Comparison of ENCODE assay signal across 31 cellular contexts in genomic region chr7:4268040-4268965, GRCh38.
DNase-seq lines count a peak whose midpoint lies in the region; ATAC-seq and TF ChIP-seq lines count a peak whose summit lies in the region.
"Had no signal": no experiment of that assay in that cellular context is flagged by ENCODE, and none has a peak within 500 bp of the region (broad histone marks: within the 10 kb centered on the region; RNA-seq: fewer than 3 reads in every experiment).

No MANE protein-coding gene starts in this region.

- H3K9me3 ChIP-seq in breast epithelium, result no peaks in the 10 kb centered on the region
- no peaks in the 10 kb centered on the region for H3K9me3 ChIP-seq in CD8-positive, alpha-beta memory T cell (ENCODE audit: low read length)
- H3K9me3 ChIP-seq: psoas muscle had no signal

- no peak overlapping the region for H3K27ac Mint-ChIP-seq in MCF 10A (ENCODE audit: low read depth, unreplicated experiment)
- no peak overlapping the region for H3K27ac Mint-ChIP-seq in CD8-positive, alpha-beta memory T cell
- H3K27ac Mint-ChIP-seq: activated naive CD8-positive, alpha-beta T cell treated with anti-CD3 and anti-CD28 coated beads for 36 hours; CD14-positive monocyte; effector memory CD8-positive, alpha-beta T cell; memory B cell had no signal

- H3K4me1 Mint-ChIP-seq in MCF 10A (ENCODE audit: insufficient read depth, unreplicated experiment), result peaks cover 5% of the 10 kb centered on the region
- H3K4me1 Mint-ChIP-seq in CD8-positive, alpha-beta memory T cell, result no peaks in the 10 kb centered on the region
- H3K4me1 Mint-ChIP-seq: activated naive CD8-positive, alpha-beta T cell treated with anti-CD3 and anti-CD28 coated beads for 36 hours; CD14-positive monocyte; memory B cell had no signal

- H3K4me3 Mint-ChIP-seq in MCF 10A (ENCODE audit: unreplicated experiment), result no peak overlapping the region
- H3K4me3 Mint-ChIP-seq in CD8-positive, alpha-beta memory T cell, result no peak overlapping the region
- H3K4me3 Mint-ChIP-seq: activated naive CD8-positive, alpha-beta T cell treated with anti-CD3 and anti-CD28 coated beads for 36 hours; CD14-positive monocyte; effector memory CD8-positive, alpha-beta T cell; memory B cell had no signal

- H3K36me3 Mint-ChIP-seq in MCF 10A (ENCODE audit: insufficient read depth, unreplicated experiment), result no peaks in the 10 kb centered on the region
- no peaks in the 10 kb centered on the region for H3K36me3 Mint-ChIP-seq in CD8-positive, alpha-beta memory T cell
- H3K36me3 Mint-ChIP-seq: activated naive CD8-positive, alpha-beta T cell treated with anti-CD3 and anti-CD28 coated beads for 36 hours; CD14-positive monocyte; memory B cell had no signal

- H3K27ac ChIP-seq in breast epithelium (no peak overlapping the region), substantia nigra (ENCODE audit: low read depth, low read length, poor library complexity, severe bottlenecking) (no peak overlapping the region)
- no peak overlapping the region for H3K27ac ChIP-seq in CD8-positive, alpha-beta memory T cell (ENCODE audit: low read depth, low read length)
- H3K27ac ChIP-seq: GM23248, psoas muscle had no signal

- no peaks in the 10 kb centered on the region for H3K36me3 ChIP-seq in breast epithelium
- H3K36me3 ChIP-seq in CD8-positive, alpha-beta memory T cell (ENCODE audit: insufficient read depth, low read length), result no peaks in the 10 kb centered on the region

- CTCF ChIA-PET in MCF 10A (lab: Yijun Ruan, JAX), result interaction anchor here (0.8 kb wide), 1 partner anchor 9 kb away, joined by 3 read pairs; no protein-coding TSS in a partner anchor
- CTCF ChIA-PET in CD8-positive, alpha-beta memory T cell (lab: Charles Lee), result no interaction called here

- no TSS peak for BruUV-seq in MCF 10A (replicated peaks; lab: Mats Ljungman, UMichigan)

- H3K9me3 Mint-ChIP-seq in MCF 10A (ENCODE audit: unreplicated experiment), result no peaks in the 10 kb centered on the region
- H3K9me3 Mint-ChIP-seq in CD8-positive, alpha-beta memory T cell, result no peaks in the 10 kb centered on the region
- H3K9me3 Mint-ChIP-seq: effector memory CD8-positive, alpha-beta T cell; memory B cell had no signal

- DNase-seq in MCF 10A (ENCODE audit: unreplicated experiment) (peak; percentile 6), breast epithelium (ENCODE audit: low spot score in 2 of 2) (no peak), SW480 (ENCODE audit: low spot score) (peak; percentile 22), mesenteric fat pad (ENCODE audit: low spot score) (peak; percentile 69), ureter (ENCODE audit: low spot score) (peak; percentile 29), substantia nigra (lab: John Stamatoyannopoulos, UW) (no peak)
- DNase-seq in CD8-positive, alpha-beta memory T cell, result no peak
- DNase-seq: 8988T; activated effector memory CD4-positive, alpha-beta T cell treated with Interleukin-2 at 50 U/mL for 16 hours; activated naive CD8-positive, alpha-beta T cell treated with anti-CD3 and anti-CD28 coated beads for 36 hours; activated T-cell treated with anti-CD3 and anti-CD28 coated beads, Interleukin-2, amount 50 U/mL, for 1 hour; anterior cingulate cortex; cortex of kidney; DMS79; effector memory CD8-positive, alpha-beta T cell; GF-D8; GM23248; hippocampal formation; KG1; NCI-H1417 treated with DMSO at 0.1 percent for 48 hours; NCI-H2029 treated with DMSO at 0.1 percent for 48 hours; NCI-H526; NK-92 treated with Interleukin-12 subunit alpha and Interleukin-12 subunit beta, amount 100 ng/mL, for 24 hours; psoas muscle; SHP77; stimulated activated naive CD4-positive, alpha-beta T cell; T-helper 2 cell had no signal

- TF ChIP-seq POLR2A in breast epithelium (IDR thresholded peaks at IDR 0.05), result no peak

- intact Hi-C loops in MCF 10A (cut with micrococcal nuclease) (no loop called here), breast epithelium (cut with DNase I; ENCODE audit: low total_unique reads) (no loop called here)

- no peaks in the 10 kb centered on the region for H3K4me1 ChIP-seq in breast epithelium
- H3K4me1 ChIP-seq in CD8-positive, alpha-beta memory T cell (ENCODE audit: insufficient read depth, low read length), result no peaks in the 10 kb centered on the region
- H3K4me1 ChIP-seq: psoas muscle had no signal

- ATAC-seq in GM19467 (IDR thresholded peaks at IDR 0.05; ENCODE audit: unreplicated experiment), result no peak
- ATAC-seq: activated CD4-positive, CD25-positive, alpha-beta regulatory T cell treated with anti-CD3 and anti-CD28 coated beads, Interleukin-2, amount 50 U/mL, for 24 hours; effector memory CD8-positive, alpha-beta T cell; psoas muscle had no signal

- TF ChIP-seq CTCF in MCF 10A (IDR thresholded peaks at IDR 0.05; ENCODE audit: unreplicated experiment), result no peak
- TF ChIP-seq CTCF in breast epithelium (IDR thresholded peaks at IDR 0.05), result no peak

- H3K27me3 Mint-ChIP-seq in MCF 10A (ENCODE audit: insufficient read depth, unreplicated experiment), result no peaks in the 10 kb centered on the region
- H3K27me3 Mint-ChIP-seq in CD8-positive, alpha-beta memory T cell, result peaks cover 0 to 6% of the 10 kb centered on the region in 2 donors
- H3K27me3 Mint-ChIP-seq: effector memory CD8-positive, alpha-beta T cell; memory B cell had no signal

- no peaks in the 10 kb centered on the region for H3K27me3 ChIP-seq in breast epithelium
- H3K27me3 ChIP-seq in CD8-positive, alpha-beta memory T cell (ENCODE audit: insufficient read depth, low read length, poor library complexity, severe bottlenecking), result no peaks in the 10 kb centered on the region

- POLR2A ChIA-PET in MCF 10A (lab: Yijun Ruan, JAX), result interaction anchor here (1.0 kb wide), 1 partner anchor 11 kb away, joined by 4 read pairs; no protein-coding TSS in a partner anchor
- POLR2A ChIA-PET in CD8-positive, alpha-beta memory T cell (lab: Charles Lee), result no interaction called here

- no peak overlapping the region for H3K4me3 ChIP-seq in breast epithelium
- no peak overlapping the region for H3K4me3 ChIP-seq in CD8-positive, alpha-beta memory T cell (ENCODE audit: low read length)
- H3K4me3 ChIP-seq: GM23248, psoas muscle had no signal

Comparison
In these comparisons a context has a peak if more than half of its experiments do, and no peak if none do; other contexts are left out.
1. DNase-seq: peak in MCF 10A (single experiment), SW480 (single experiment), mesenteric fat pad (single experiment) and ureter (single experiment); none in breast epithelium (0 of 2), CD8-positive, alpha-beta memory T cell (0 of 5) and substantia nigra (0 of 49).